In the genomic region with DNA sequence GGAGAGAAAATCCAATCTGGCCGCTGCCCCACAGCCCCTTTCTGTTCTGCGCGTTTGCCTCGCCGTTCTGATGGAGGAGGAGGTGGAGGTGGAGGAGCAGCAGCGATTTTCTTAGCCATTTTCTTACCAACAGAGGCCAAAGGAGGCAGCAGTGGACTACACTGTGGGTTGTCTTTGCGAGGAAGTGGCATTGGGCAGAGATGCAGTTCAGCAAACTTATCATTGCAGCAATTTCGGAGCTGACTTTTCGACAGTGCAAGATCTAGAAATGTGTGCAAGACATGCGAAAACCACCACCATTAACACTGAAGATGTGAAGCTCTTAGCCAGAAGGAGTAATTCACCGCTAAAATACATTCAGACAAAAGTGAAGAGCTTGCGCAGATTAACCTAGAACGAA, we compare ENCODE assay signal across 1 cellular context.
TF ChIP-seq lines count a peak whose summit lies in the region.

No MANE protein-coding gene starts in this region.

TF ChIP-seq in WTC11, 78 proteins besides CTCF, POLR2A, EP300 and RAD21 (continued from another document):
- TF ChIP-seq ZNF317 (CRISPR knock-in tag; IDR thresholded peaks at IDR 0.05; ENCODE audit: borderline replicate concordance, low read depth) = no peak
- TF ChIP-seq, protein P1, sequence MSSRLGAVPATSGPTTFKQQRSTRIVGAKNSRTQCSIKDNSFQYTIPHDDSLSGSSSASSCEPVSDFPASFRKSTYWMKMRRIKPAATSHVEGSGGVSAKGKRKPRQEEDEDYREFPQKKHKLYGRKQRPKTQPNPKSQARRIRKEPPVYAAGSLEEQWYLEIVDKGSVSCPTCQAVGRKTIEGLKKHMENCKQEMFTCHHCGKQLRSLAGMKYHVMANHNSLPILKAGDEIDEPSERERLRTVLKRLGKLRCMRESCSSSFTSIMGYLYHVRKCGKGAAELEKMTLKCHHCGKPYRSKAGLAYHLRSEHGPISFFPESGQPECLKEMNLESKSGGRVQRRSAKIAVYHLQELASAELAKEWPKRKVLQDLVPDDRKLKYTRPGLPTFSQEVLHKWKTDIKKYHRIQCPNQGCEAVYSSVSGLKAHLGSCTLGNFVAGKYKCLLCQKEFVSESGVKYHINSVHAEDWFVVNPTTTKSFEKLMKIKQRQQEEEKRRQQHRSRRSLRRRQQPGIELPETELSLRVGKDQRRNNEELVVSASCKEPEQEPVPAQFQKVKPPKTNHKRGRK (CRISPR knock-in tag; IDR thresholded peaks at IDR 0.05; ENCODE audit: borderline replicate concordance) = no peak
TF ChIP-seq in WTC11: peak in this region for 0.
